ENCODE assay signal across 1 cellular context in the genomic region with DNA sequence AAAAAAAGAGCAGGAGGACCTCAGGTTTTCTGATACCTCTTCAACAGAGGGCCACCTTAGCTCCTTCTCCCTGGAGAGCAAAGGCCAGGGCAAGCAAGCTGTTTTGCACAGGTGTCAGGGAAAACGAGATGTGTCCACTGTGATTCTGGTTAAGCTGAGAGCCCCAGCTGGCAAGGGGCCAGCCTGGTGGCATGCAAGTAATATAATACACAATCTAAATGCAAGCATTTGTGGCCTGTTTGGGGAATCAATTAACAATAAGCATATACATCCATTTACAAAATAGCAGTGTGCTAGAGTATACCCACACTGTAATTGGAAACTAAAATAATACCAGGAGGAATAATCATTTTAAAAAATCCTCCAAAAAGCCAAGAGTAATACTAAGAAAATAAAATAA.
TF ChIP-seq lines count a peak whose summit lies in the region.

No MANE protein-coding gene starts in this region.

TF ChIP-seq in WTC11, 78 proteins besides CTCF, POLR2A, EP300 and RAD21 (continued from another document):
- TF ChIP-seq, protein P1, sequence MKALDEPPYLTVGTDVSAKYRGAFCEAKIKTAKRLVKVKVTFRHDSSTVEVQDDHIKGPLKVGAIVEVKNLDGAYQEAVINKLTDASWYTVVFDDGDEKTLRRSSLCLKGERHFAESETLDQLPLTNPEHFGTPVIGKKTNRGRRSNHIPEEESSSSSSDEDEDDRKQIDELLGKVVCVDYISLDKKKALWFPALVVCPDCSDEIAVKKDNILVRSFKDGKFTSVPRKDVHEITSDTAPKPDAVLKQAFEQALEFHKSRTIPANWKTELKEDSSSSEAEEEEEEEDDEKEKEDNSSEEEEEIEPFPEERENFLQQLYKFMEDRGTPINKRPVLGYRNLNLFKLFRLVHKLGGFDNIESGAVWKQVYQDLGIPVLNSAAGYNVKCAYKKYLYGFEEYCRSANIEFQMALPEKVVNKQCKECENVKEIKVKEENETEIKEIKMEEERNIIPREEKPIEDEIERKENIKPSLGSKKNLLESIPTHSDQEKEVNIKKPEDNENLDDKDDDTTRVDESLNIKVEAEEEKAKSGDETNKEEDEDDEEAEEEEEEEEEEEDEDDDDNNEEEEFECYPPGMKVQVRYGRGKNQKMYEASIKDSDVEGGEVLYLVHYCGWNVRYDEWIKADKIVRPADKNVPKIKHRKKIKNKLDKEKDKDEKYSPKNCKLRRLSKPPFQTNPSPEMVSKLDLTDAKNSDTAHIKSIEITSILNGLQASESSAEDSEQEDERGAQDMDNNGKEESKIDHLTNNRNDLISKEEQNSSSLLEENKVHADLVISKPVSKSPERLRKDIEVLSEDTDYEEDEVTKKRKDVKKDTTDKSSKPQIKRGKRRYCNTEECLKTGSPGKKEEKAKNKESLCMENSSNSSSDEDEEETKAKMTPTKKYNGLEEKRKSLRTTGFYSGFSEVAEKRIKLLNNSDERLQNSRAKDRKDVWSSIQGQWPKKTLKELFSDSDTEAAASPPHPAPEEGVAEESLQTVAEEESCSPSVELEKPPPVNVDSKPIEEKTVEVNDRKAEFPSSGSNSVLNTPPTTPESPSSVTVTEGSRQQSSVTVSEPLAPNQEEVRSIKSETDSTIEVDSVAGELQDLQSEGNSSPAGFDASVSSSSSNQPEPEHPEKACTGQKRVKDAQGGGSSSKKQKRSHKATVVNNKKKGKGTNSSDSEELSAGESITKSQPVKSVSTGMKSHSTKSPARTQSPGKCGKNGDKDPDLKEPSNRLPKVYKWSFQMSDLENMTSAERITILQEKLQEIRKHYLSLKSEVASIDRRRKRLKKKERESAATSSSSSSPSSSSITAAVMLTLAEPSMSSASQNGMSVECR (CRISPR knock-in tag; IDR thresholded peaks at IDR 0.05; ENCODE audit: borderline replicate concordance), result no peak
- no peak for TF ChIP-seq NFATC4 (CRISPR knock-in tag; IDR thresholded peaks at IDR 0.05)
- TF ChIP-seq, protein P2, sequence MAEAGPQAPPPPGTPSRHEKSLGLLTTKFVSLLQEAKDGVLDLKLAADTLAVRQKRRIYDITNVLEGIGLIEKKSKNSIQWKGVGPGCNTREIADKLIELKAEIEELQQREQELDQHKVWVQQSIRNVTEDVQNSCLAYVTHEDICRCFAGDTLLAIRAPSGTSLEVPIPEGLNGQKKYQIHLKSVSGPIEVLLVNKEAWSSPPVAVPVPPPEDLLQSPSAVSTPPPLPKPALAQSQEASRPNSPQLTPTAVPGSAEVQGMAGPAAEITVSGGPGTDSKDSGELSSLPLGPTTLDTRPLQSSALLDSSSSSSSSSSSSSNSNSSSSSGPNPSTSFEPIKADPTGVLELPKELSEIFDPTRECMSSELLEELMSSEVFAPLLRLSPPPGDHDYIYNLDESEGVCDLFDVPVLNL (CRISPR knock-in tag; IDR thresholded peaks at IDR 0.05; ENCODE audit: borderline replicate concordance, low read depth), result no peak
- TF ChIP-seq, protein P3, sequence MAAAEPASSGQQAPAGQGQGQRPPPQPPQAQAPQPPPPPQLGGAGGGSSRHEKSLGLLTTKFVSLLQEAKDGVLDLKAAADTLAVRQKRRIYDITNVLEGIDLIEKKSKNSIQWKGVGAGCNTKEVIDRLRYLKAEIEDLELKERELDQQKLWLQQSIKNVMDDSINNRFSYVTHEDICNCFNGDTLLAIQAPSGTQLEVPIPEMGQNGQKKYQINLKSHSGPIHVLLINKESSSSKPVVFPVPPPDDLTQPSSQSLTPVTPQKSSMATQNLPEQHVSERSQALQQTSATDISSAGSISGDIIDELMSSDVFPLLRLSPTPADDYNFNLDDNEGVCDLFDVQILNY (CRISPR knock-in tag; IDR thresholded peaks at IDR 0.05), result no peak
- TF ChIP-seq, protein P4, sequence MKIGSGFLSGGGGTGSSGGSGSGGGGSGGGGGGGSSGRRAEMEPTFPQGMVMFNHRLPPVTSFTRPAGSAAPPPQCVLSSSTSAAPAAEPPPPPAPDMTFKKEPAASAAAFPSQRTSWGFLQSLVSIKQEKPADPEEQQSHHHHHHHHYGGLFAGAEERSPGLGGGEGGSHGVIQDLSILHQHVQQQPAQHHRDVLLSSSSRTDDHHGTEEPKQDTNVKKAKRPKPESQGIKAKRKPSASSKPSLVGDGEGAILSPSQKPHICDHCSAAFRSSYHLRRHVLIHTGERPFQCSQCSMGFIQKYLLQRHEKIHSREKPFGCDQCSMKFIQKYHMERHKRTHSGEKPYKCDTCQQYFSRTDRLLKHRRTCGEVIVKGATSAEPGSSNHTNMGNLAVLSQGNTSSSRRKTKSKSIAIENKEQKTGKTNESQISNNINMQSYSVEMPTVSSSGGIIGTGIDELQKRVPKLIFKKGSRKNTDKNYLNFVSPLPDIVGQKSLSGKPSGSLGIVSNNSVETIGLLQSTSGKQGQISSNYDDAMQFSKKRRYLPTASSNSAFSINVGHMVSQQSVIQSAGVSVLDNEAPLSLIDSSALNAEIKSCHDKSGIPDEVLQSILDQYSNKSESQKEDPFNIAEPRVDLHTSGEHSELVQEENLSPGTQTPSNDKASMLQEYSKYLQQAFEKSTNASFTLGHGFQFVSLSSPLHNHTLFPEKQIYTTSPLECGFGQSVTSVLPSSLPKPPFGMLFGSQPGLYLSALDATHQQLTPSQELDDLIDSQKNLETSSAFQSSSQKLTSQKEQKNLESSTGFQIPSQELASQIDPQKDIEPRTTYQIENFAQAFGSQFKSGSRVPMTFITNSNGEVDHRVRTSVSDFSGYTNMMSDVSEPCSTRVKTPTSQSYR (CRISPR knock-in tag; IDR thresholded peaks at IDR 0.05), result no peak
- no peak for TF ChIP-seq EMX1 (CRISPR knock-in tag; IDR thresholded peaks at IDR 0.05)
- TF ChIP-seq TEAD1 (CRISPR knock-in tag; IDR thresholded peaks at IDR 0.05), result no peak
- TF ChIP-seq, protein P5, sequence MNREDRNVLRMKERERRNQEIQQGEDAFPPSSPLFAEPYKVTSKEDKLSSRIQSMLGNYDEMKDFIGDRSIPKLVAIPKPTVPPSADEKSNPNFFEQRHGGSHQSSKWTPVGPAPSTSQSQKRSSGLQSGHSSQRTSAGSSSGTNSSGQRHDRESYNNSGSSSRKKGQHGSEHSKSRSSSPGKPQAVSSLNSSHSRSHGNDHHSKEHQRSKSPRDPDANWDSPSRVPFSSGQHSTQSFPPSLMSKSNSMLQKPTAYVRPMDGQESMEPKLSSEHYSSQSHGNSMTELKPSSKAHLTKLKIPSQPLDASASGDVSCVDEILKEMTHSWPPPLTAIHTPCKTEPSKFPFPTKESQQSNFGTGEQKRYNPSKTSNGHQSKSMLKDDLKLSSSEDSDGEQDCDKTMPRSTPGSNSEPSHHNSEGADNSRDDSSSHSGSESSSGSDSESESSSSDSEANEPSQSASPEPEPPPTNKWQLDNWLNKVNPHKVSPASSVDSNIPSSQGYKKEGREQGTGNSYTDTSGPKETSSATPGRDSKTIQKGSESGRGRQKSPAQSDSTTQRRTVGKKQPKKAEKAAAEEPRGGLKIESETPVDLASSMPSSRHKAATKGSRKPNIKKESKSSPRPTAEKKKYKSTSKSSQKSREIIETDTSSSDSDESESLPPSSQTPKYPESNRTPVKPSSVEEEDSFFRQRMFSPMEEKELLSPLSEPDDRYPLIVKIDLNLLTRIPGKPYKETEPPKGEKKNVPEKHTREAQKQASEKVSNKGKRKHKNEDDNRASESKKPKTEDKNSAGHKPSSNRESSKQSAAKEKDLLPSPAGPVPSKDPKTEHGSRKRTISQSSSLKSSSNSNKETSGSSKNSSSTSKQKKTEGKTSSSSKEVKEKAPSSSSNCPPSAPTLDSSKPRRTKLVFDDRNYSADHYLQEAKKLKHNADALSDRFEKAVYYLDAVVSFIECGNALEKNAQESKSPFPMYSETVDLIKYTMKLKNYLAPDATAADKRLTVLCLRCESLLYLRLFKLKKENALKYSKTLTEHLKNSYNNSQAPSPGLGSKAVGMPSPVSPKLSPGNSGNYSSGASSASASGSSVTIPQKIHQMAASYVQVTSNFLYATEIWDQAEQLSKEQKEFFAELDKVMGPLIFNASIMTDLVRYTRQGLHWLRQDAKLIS (CRISPR knock-in tag; IDR thresholded peaks at IDR 0.05; ENCODE audit: borderline replicate concordance), result no peak
- no peak for TF ChIP-seq ZNF671 (CRISPR knock-in tag; IDR thresholded peaks at IDR 0.05)
